ENCODE assay signal across 35 cellular contexts in genomic region chr2:101096619-101097142, GRCh38.
"Had no signal": no experiment of that assay in that cellular context is flagged by ENCODE, and none has a peak within 500 bp of the region (broad histone marks: within the 10 kb centered on the region; RNA-seq: fewer than 3 reads in every experiment).

No MANE protein-coding gene starts in this region.

- H3K27ac ChIP-seq: cardiac muscle cell, PC-9, WERI-Rb-1 had no signal

- DNase-seq: activated CD4-positive, alpha-beta memory T cell treated with anti-CD3 and anti-CD28 coated beads, Interleukin-2, amount 10 ng/mL, durations not matched to agents 7 days and 5 days; activated CD4-positive, alpha-beta T cell treated with anti-CD3 and anti-CD28 coated beads for 1 hour; activated CD4-positive, alpha-beta T cell treated with anti-CD3 and anti-CD28 coated beads for 48 hours; activated CD4-positive, CD25-positive, alpha-beta regulatory T cell; activated CD8-positive, alpha-beta memory T cell treated with anti-CD3 and anti-CD28 coated beads for 24 hours; activated CD8-positive, alpha-beta memory T cell treated with anti-CD3 and anti-CD28 coated beads, Interleukin-2, amount 10 ng/mL, durations not matched to agents 7 days and 5 days; activated CD8-positive, alpha-beta memory T cell treated with anti-CD3 and anti-CD28 coated beads, Interleukin-2, amount 50 U/mL, for 48 hours; activated effector memory CD4-positive, alpha-beta T cell treated with anti-CD3 and anti-CD28 coated beads, Interleukin-2, amount 50 U/mL, for 16 hours; activated naive CD4-positive, alpha-beta T cell; activated naive CD4-positive, alpha-beta T cell treated with anti-CD3 and anti-CD28 coated beads, Interleukin-2, amount 50 U/mL, for 16 hours; activated naive CD8-positive, alpha-beta T cell treated with anti-CD3 and anti-CD28 coated beads for 36 hours; activated T-cell treated with anti-CD3 and anti-CD28 coated beads, Interleukin-2, amount 50 U/mL, for 72 hours; amniotic stem cell; aorta; Kasumi-1; KG1; MG63; NCI-H1092 treated with DMSO at 0.1 percent for 48 hours; NCI-H1417; NCI-H146; NCI-H187; NCI-H2029 treated with DMSO at 0.1 percent for 48 hours; NCI-H2107; NCI-H226; NCI-H524 treated with DMSO at 0.1 percent for 48 hours; PC-9; Right ventricle myocardium superior; SW 1271; T-helper 1 cell; T-helper 2 cell; T-helper 9 cell; WERI-Rb-1 had no signal

- H3K27ac Mint-ChIP-seq: activated CD4-positive, alpha-beta memory T cell treated with anti-CD3 and anti-CD28 coated beads, Interleukin-2, amount 10 ng/mL, durations not matched to agents 7 days and 5 days; activated CD8-positive, alpha-beta memory T cell treated with anti-CD3 and anti-CD28 coated beads, Interleukin-2, amount 10 ng/mL, durations not matched to agents 7 days and 5 days; activated naive CD8-positive, alpha-beta T cell treated with anti-CD3 and anti-CD28 coated beads for 36 hours; activated T-cell treated with anti-CD3 and anti-CD28 coated beads, Interleukin-2, amount 50 U/mL, for 72 hours; activated T-helper 17 cell treated with anti-CD3 and anti-CD28 coated beads, Interleukin-2, amount 50 U/mL, for 72 hours had no signal

- H3K4me3 ChIP-seq: cardiac muscle cell, MG63, PC-9 had no signal

- H3K36me3 Mint-ChIP-seq: activated CD8-positive, alpha-beta memory T cell treated with anti-CD3 and anti-CD28 coated beads, Interleukin-2, amount 10 ng/mL, durations not matched to agents 7 days and 5 days had no signal

- H3K36me3 ChIP-seq: cardiac muscle cell, MG63, WERI-Rb-1 had no signal

- H3K4me3 Mint-ChIP-seq: activated CD4-positive, alpha-beta memory T cell treated with anti-CD3 and anti-CD28 coated beads, Interleukin-2, amount 10 ng/mL, durations not matched to agents 7 days and 5 days; activated CD8-positive, alpha-beta memory T cell treated with anti-CD3 and anti-CD28 coated beads, Interleukin-2, amount 10 ng/mL, durations not matched to agents 7 days and 5 days; activated naive CD8-positive, alpha-beta T cell treated with anti-CD3 and anti-CD28 coated beads for 36 hours; activated T-cell treated with anti-CD3 and anti-CD28 coated beads, Interleukin-2, amount 50 U/mL, for 72 hours; activated T-helper 17 cell treated with anti-CD3 and anti-CD28 coated beads, Interleukin-2, amount 50 U/mL, for 72 hours; central memory CD8-positive, alpha-beta T cell had no signal

- ATAC-seq: activated CD8-positive, alpha-beta memory T cell treated with anti-CD3 and anti-CD28 coated beads, Interleukin-2, amount 10 ng/mL, durations not matched to agents 7 days and 5 days; activated T-cell treated with anti-CD3 and anti-CD28 coated beads, Interleukin-2, amount 50 U/mL, for 72 hours; activated T-helper 17 cell treated with anti-CD3 and anti-CD28 coated beads, Interleukin-2, amount 50 U/mL, for 72 hours had no signal

- H3K4me1 Mint-ChIP-seq: activated CD4-positive, alpha-beta memory T cell treated with anti-CD3 and anti-CD28 coated beads, Interleukin-2, amount 10 ng/mL, durations not matched to agents 7 days and 5 days; activated CD8-positive, alpha-beta memory T cell treated with anti-CD3 and anti-CD28 coated beads, Interleukin-2, amount 10 ng/mL, durations not matched to agents 7 days and 5 days; activated naive CD8-positive, alpha-beta T cell treated with anti-CD3 and anti-CD28 coated beads for 36 hours; activated T-helper 17 cell treated with anti-CD3 and anti-CD28 coated beads, Interleukin-2, amount 50 U/mL, for 72 hours; central memory CD8-positive, alpha-beta T cell had no signal
